ENCODE assay signal across 9 cellular contexts in genomic region chr3:170809021-170809974, GRCh38.
DNase-seq lines count a peak whose midpoint lies in the region; ATAC-seq and TF ChIP-seq lines count a peak whose summit lies in the region.
"Had no signal": no experiment of that assay in that cellular context is flagged by ENCODE, and none has a peak within 500 bp of the region (broad histone marks: within the 10 kb centered on the region; RNA-seq: fewer than 3 reads in every experiment).

No MANE protein-coding gene starts in this region.

- DNase-seq in Calu3 (peak; percentile 73), HEK293T (ENCODE audit: extremely low spot score) (peak; percentile 56), NCI-H510A (lab: John Stamatoyannopoulos, UW) (peak; percentile 60), astrocyte of the hippocampus (ENCODE audit: low read depth, low spot score) (peak; percentile 86), inferior parietal cortex (ENCODE audit: extremely low spot score) (peak; percentile 88), NK-92 (lab: John Stamatoyannopoulos, UW; ENCODE audit: unreplicated experiment) (no peak)

- peaks cover 36% of the 10 kb centered on the region for H3K4me1 Mint-ChIP-seq in Calu3 (ENCODE audit: low read depth, unreplicated experiment)

- CTCF ChIA-PET in Calu3 (lab: Charles Lee), result interaction anchor here (0.6 to 7.7 kb wide), 7 partner anchors 11 to 395 kb away, joined by 3 to 168 read pairs (median 3); partner anchors contain the start of gene CLDN11
- CTCF ChIA-PET in HEK293T (lab: Yijun Ruan, JAX), result interaction anchor here (0.5 to 1.2 kb wide), 6 partner anchors 39 to 840 kb away, joined by 3 to 6 read pairs (median 4); no protein-coding TSS in a partner anchor

- no peak overlapping the region for H3K4me3 Mint-ChIP-seq in Calu3 (ENCODE audit: low read depth, unreplicated experiment)

- peak; percentile 82 for TF ChIP-seq CTCF in Calu3 (IDR thresholded peaks at IDR 0.05; ENCODE audit: unreplicated experiment)

- no peaks in the 10 kb centered on the region for H3K27me3 Mint-ChIP-seq in Calu3 (ENCODE audit: unreplicated experiment)

- H3K27ac ChIP-seq in temporal lobe (ENCODE audit: low read depth, low read length), result peak overlapping the region; percentile 18
- H3K27ac ChIP-seq: neutrophil had no signal

- H3K9me3 Mint-ChIP-seq in Calu3 (ENCODE audit: low read depth, unreplicated experiment), result no peaks in the 10 kb centered on the region

- ATAC-seq in HG03432 (IDR thresholded peaks at IDR 0.05; ENCODE audit: unreplicated experiment), result no peak

- intact Hi-C loops in Calu3 (cut with micrococcal nuclease; ENCODE audit: unreplicated experiment), result no loop called here

- BruUV-seq in Calu3 (replicated peaks; lab: Mats Ljungman, UMichigan), result no TSS peak

- POLR2A ChIA-PET in HEK293T (lab: Yijun Ruan, JAX), result no interaction called here

- no peak overlapping the region for H3K27ac Mint-ChIP-seq in Calu3 (ENCODE audit: unreplicated experiment)

- H3K36me3 Mint-ChIP-seq in Calu3 (ENCODE audit: insufficient read depth, unreplicated experiment), result no peaks in the 10 kb centered on the region

TF ChIP-seq in HEK293T, 16 proteins besides CTCF, POLR2A, EP300 and RAD21:
- TF ChIP-seq TARDBP (IDR thresholded peaks at IDR 0.05), result no peak
- no peak for TF ChIP-seq ELF4 (IDR thresholded peaks at IDR 0.05)
- no peak for TF ChIP-seq L3MBTL2 (conservative IDR thresholded peaks at IDR 0.05)
- no peak for TF ChIP-seq FOXK2 (IDR thresholded peaks at IDR 0.05)
- TF ChIP-seq NFRKB (IDR thresholded peaks at IDR 0.05), result no peak
- no peak for TF ChIP-seq FOXA1 (IDR thresholded peaks at IDR 0.05)
- TF ChIP-seq HDGF (IDR thresholded peaks at IDR 0.05; ENCODE audit: borderline replicate concordance), result no peak
- TF ChIP-seq BHLHE40 (IDR thresholded peaks at IDR 0.05; ENCODE audit: borderline replicate concordance), result no peak
- TF ChIP-seq SUZ12 (IDR thresholded peaks at IDR 0.05), result no peak
- TF ChIP-seq ZNF384 (IDR thresholded peaks at IDR 0.05), result no peak
- no peak for TF ChIP-seq CTBP1 (IDR thresholded peaks at IDR 0.05; ENCODE audit: borderline replicate concordance)
- TF ChIP-seq FOXM1 (IDR thresholded peaks at IDR 0.05; ENCODE audit: borderline replicate concordance), result no peak
